ENCODE assay signal across 8 cellular contexts in the genomic region with DNA sequence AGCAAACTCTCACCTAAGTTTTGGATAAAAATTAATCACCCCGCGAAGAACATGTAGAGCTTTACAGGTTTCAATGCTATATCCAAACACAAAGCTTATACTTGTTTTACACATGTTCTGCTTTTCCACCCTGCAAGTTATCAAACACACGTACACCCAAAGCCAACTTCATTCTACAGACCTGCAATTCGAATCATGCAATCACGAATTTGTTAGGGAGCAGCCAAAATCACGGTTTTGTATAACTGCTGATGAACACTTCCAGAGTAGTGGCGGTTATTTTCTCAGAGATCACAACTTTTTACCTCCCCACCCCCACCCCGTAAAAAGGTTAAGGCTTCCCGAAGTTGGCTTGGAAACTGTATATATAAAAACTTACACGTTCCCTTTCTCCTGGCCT. TPM values are rescaled to one million over a fixed set of nuclear protein-coding genes. Genes with fewer than 3 reads are reported as not detected.
DNase-seq lines count a peak whose midpoint lies in the region; ATAC-seq and TF ChIP-seq lines count a peak whose summit lies in the region.

No MANE protein-coding gene starts in this region.

- no peaks in the 10 kb centered on the region for H3K9me3 ChIP-seq in DND-41 (ENCODE audit: insufficient read depth, low read length, severe bottlenecking)
- no peaks in the 10 kb centered on the region; the same call in 1 of the 2 replicates for H3K9me3 ChIP-seq in OCI-LY7 (ENCODE audit: low read length)
- no peaks in the 10 kb centered on the region for H3K9me3 ChIP-seq in endodermal cell (ENCODE audit: control insufficient read depth, low read length)
- H3K9me3 ChIP-seq in neutrophil: no peaks in the 10 kb centered on the region

- DNase-seq in DND-41 (no peak), OCI-LY7 (ENCODE audit: low spot score) (no peak), endodermal cell (no peak), mucosa of gallbladder (ENCODE audit: low spot score) (no peak), GF-D8 (lab: John Stamatoyannopoulos, UW) (no peak), NCI-H1436 treated with DMSO at 0.1 percent for 48 hours (lab: John Stamatoyannopoulos, UW) (no peak)

- H3K4me3 Mint-ChIP-seq in endodermal cell: peak overlapping the region; percentile 92

- H3K4me2 ChIP-seq in DND-41 (ENCODE audit: insufficient read depth, low read length): peak overlapping the region; percentile 81
- H3K4me2 ChIP-seq in OCI-LY7 (ENCODE audit: low read length): peak overlapping the region; percentile 92

- H3K27me3 ChIP-seq in DND-41 (ENCODE audit: insufficient read depth, low read length, poor library complexity): no peaks in the 10 kb centered on the region
- H3K27me3 ChIP-seq in endodermal cell (ENCODE audit: control insufficient read depth, insufficient read depth, low read length, poor library complexity, severe bottlenecking): no peaks in the 10 kb centered on the region
- no peaks in the 10 kb centered on the region for H3K27me3 ChIP-seq in neutrophil

- intact Hi-C loops in OCI-LY7 (cut with micrococcal nuclease; ENCODE audit: unreplicated experiment): no loop called here

- no peaks in the 10 kb centered on the region for H3K9me2 ChIP-seq in OCI-LY7 (ENCODE audit: insufficient read depth, low read length)

- H3K9ac ChIP-seq in DND-41 (ENCODE audit: low read depth, low read length) (peak overlapping the region; percentile 96), endodermal cell (ENCODE audit: extremely low read depth, low read length, poor library complexity, severe bottlenecking) (peak overlapping the region; percentile 98)

- CTCF ChIA-PET in OCI-LY7 (lab: Charles Lee; ENCODE audit: unreplicated experiment): no interaction called here

- H3K9me3 Mint-ChIP-seq in endodermal cell: no peaks in the 10 kb centered on the region

- H3K36me3 ChIP-seq in DND-41 (ENCODE audit: insufficient read depth, low read length) (peaks cover 54% of the 10 kb centered on the region), OCI-LY7 (ENCODE audit: insufficient read depth, low read length) (peaks cover 56% of the 10 kb centered on the region), endodermal cell (ENCODE audit: control insufficient read depth, insufficient read depth, low read length) (peaks cover 51% of the 10 kb centered on the region), neutrophil (peaks cover 9% of the 10 kb centered on the region)

- H3K27me3 Mint-ChIP-seq in endodermal cell (ENCODE audit: insufficient read depth): no peaks in the 10 kb centered on the region

- H4K20me1 ChIP-seq in DND-41 (ENCODE audit: insufficient read depth, low read length): peaks cover 41% of the 10 kb centered on the region
- peaks cover 35% of the 10 kb centered on the region for H4K20me1 ChIP-seq in OCI-LY7 (ENCODE audit: insufficient read depth, low read length)

- TF ChIP-seq CTCF in DND-41 (IDR thresholded peaks at IDR 0.05; ENCODE audit: borderline replicate concordance, extremely low read depth, low read length, poor library complexity, severe bottlenecking) (no peak), OCI-LY7 (conservative IDR thresholded peaks at IDR 0.05; ENCODE audit: low read length) (no peak), endodermal cell (conservative IDR thresholded peaks at IDR 0.05) (no peak), neutrophil (IDR thresholded peaks at IDR 0.05) (no peak)

- WGBS in endodermal cell (ENCODE audit: insufficient coverage in 1 of 2, insufficient read length in 1 of 2), 2 experiments: 3 to 5% methylated on average over 6 to 10 of the region's 10 CpGs

- H3K27ac ChIP-seq in DND-41 (ENCODE audit: low read length): peak overlapping the region; percentile 95
- H3K27ac ChIP-seq in OCI-LY7 (ENCODE audit: low read depth, low read length, poor library complexity, severe bottlenecking): peak overlapping the region; percentile 79
- peak overlapping the region; percentile 97 for H3K27ac ChIP-seq in endodermal cell (ENCODE audit: low read depth, low read length)
- H3K27ac ChIP-seq in neutrophil: peak overlapping the region; percentile 91

- peak overlapping the region; percentile 96 for H3K27ac Mint-ChIP-seq in endodermal cell

- peaks cover 25% of the 10 kb centered on the region for H3K4me1 Mint-ChIP-seq in endodermal cell

- no peak overlapping the region for H2AFZ ChIP-seq in DND-41 (ENCODE audit: low read depth, low read length)
- no peak overlapping the region for H2AFZ ChIP-seq in OCI-LY7 (ENCODE audit: low read length)

- POLR2A ChIA-PET in OCI-LY7 (lab: Charles Lee): interaction anchor here (0.6 to 3.8 kb wide), 6 partner anchors 9 to 40 kb away, joined by 3 to 50 read pairs (median 4); a partner anchor contains a TSS

- ATAC-seq in DND-41 (ENCODE audit: insufficient read depth, low read depth) (no peak), GM19035 (IDR thresholded peaks at IDR 0.05; ENCODE audit: unreplicated experiment) (no peak)

- H3K79me2 ChIP-seq in DND-41 (ENCODE audit: insufficient read depth, low read length): peaks cover 64% of the 10 kb centered on the region
- peaks cover 67% of the 10 kb centered on the region for H3K79me2 ChIP-seq in OCI-LY7 (ENCODE audit: insufficient read depth, low read depth, low read length)

- no TSS peak for BruUV-seq in OCI-LY7 (replicated peaks; lab: Mats Ljungman, UMichigan)

- peak overlapping the region; percentile 88 to 97 for H3K4me3 ChIP-seq in DND-41 (ENCODE audit: low read depth in 1 of 2, low read length in 2 of 2)
- H3K4me3 ChIP-seq in OCI-LY7 (ENCODE audit: low read depth, low read length, poor library complexity, severe bottlenecking): peak overlapping the region; percentile 90
- H3K4me3 ChIP-seq in endodermal cell (ENCODE audit: low read length): peak overlapping the region; percentile 96
- peak overlapping the region; percentile 78 to 97 for H3K4me3 ChIP-seq in neutrophil (ENCODE audit: low read depth in 1 of 2, low read length in 1 of 2)

- H3K36me3 Mint-ChIP-seq in endodermal cell (ENCODE audit: low read depth): peaks cover 45% of the 10 kb centered on the region

- H3K4me1 ChIP-seq in DND-41 (ENCODE audit: insufficient read depth, low read length) (peaks cover 44% of the 10 kb centered on the region), OCI-LY7 (ENCODE audit: insufficient read depth, low read length, poor library complexity, severe bottlenecking) (peaks cover 38% of the 10 kb centered on the region), endodermal cell (ENCODE audit: control insufficient read depth, insufficient read depth, low read length) (peaks cover 2% of the 10 kb centered on the region), neutrophil (ENCODE audit: control insufficient read depth in 1 of 2, insufficient read depth in 1 of 2, low read depth in 1 of 2, low read length in 1 of 2) (peaks cover 34 to 36% of the 10 kb centered on the region in 2 experiments)

RNA-seq across cellular contexts. Expression of a gene that starts 1.4 kb away (rescaled TPM):
- total RNA-seq in OCI-LY7 (2014; rRNA removed; shearing (Covaris generic)): 264 and 349 TPM in 2 replicates
- total RNA-seq in OCI-LY7 (2022) (492 and 532 TPM in 2 replicates), endodermal cell (100 to 1,000 TPM; 526 to 626 TPM), mucosa of gallbladder (191 TPM)
- 491 TPM for polyA plus RNA-seq in endodermal cell (2013, experiment 1 of 2)
- polyA plus RNA-seq in endodermal cell (2013, experiment 2 of 2): 464 TPM

RNA-seq across cellular contexts. Expression of a gene that starts 34.1 kb away (rescaled TPM):
- 39.1 and 53.2 TPM in 2 replicates for total RNA-seq in OCI-LY7 (2014; rRNA removed; shearing (Covaris generic))
- total RNA-seq in OCI-LY7 (2022) (61.7 and 68.6 TPM in 2 replicates), endodermal cell (10 to 100 TPM; 64.7 to 76.1 TPM), mucosa of gallbladder (41.0 TPM)
- polyA plus RNA-seq in endodermal cell (2013, experiment 1 of 2): 34.1 TPM
- 33.0 TPM for polyA plus RNA-seq in endodermal cell (2013, experiment 2 of 2)
